ENCODE assay signal across 13 cellular contexts in genomic region chr11:122102426-122102825, GRCh38. TPM values are rescaled to one million over a fixed set of nuclear protein-coding genes. Genes with fewer than 3 reads are reported as not detected.
DNase-seq lines count a peak whose midpoint lies in the region; ATAC-seq and TF ChIP-seq lines count a peak whose summit lies in the region.
"Had no signal": no experiment of that assay in that cellular context is flagged by ENCODE, and none has a peak within 500 bp of the region (broad histone marks: within the 10 kb centered on the region; RNA-seq: fewer than 3 reads in every experiment).

No MANE protein-coding gene starts in this region.

- no peaks in the 10 kb centered on the region for H3K36me3 Mint-ChIP-seq in Caco-2 (ENCODE audit: insufficient read depth, unreplicated experiment)
- no peaks in the 10 kb centered on the region for H3K36me3 Mint-ChIP-seq in mesothelial cell of epicardium

- CTCF ChIA-PET in OCI-LY7 (lab: Charles Lee; ENCODE audit: unreplicated experiment): no interaction called here
- CTCF ChIA-PET in Caco-2 (lab: Charles Lee): no interaction called here

- H3K36me3 ChIP-seq in right atrium auricular region: no peaks in the 10 kb centered on the region
- no peaks in the 10 kb centered on the region for H3K36me3 ChIP-seq in esophagus (ENCODE audit: control insufficient read depth in 2 of 2, insufficient read depth in 2 of 2, low read length in 1 of 2)
- no peaks in the 10 kb centered on the region for H3K36me3 ChIP-seq in OCI-LY7 (ENCODE audit: insufficient read depth, low read length)
- no peaks in the 10 kb centered on the region for H3K36me3 ChIP-seq in Caco-2 (ENCODE audit: control insufficient read depth, insufficient read depth, low read length)
- H3K36me3 ChIP-seq: prostate gland had no signal

- H4K20me1 ChIP-seq in OCI-LY7 (ENCODE audit: insufficient read depth, low read length): no peaks in the 10 kb centered on the region

- H3K4me2 ChIP-seq in OCI-LY7 (ENCODE audit: low read length): no peak overlapping the region

- POLR2A ChIA-PET in OCI-LY7 (lab: Charles Lee) (no interaction called here), Caco-2 (lab: Charles Lee) (no interaction called here)

- H3K4me1 ChIP-seq in right atrium auricular region (peaks cover 0 to 14% of the 10 kb centered on the region in 2 donors), esophagus (ENCODE audit: control insufficient read depth in 2 of 2, insufficient read depth in 2 of 2, low read length in 1 of 2) (no peaks in the 10 kb centered on the region), OCI-LY7 (ENCODE audit: insufficient read depth, low read length, poor library complexity, severe bottlenecking) (no peaks in the 10 kb centered on the region), Caco-2 (no peaks in the 10 kb centered on the region)
- H3K4me1 ChIP-seq: prostate gland had no signal

- H3K4me3 Mint-ChIP-seq in Caco-2 (ENCODE audit: unreplicated experiment): no peak overlapping the region
- no peak overlapping the region for H3K4me3 Mint-ChIP-seq in mesothelial cell of epicardium
- H3K4me3 Mint-ChIP-seq: activated naive CD4-positive, alpha-beta T cell treated with anti-CD3 and anti-CD28 coated beads for 36 hours had no signal

- H3K4me3 ChIP-seq in right atrium auricular region (no peak overlapping the region), esophagus (ENCODE audit: low read depth in 1 of 2, low read length in 2 of 2) (no peak overlapping the region), OCI-LY7 (ENCODE audit: low read depth, low read length, poor library complexity, severe bottlenecking) (no peak overlapping the region), Caco-2 (ENCODE audit: low read depth, low read length) (no peak overlapping the region)

- 81 to 88% methylated on average over 4 of the region's 4 CpGs for WGBS in esophagus, 2 donors

- H3K9me3 Mint-ChIP-seq in Caco-2 (ENCODE audit: unreplicated experiment): no peaks in the 10 kb centered on the region
- H3K9me3 Mint-ChIP-seq in mesothelial cell of epicardium: no peaks in the 10 kb centered on the region
- H3K9me3 Mint-ChIP-seq: activated naive CD4-positive, alpha-beta T cell treated with anti-CD3 and anti-CD28 coated beads for 36 hours had no signal

- H3K4me1 Mint-ChIP-seq in Caco-2 (ENCODE audit: low read depth, unreplicated experiment) (no peaks in the 10 kb centered on the region), mesothelial cell of epicardium (peaks cover 12% of the 10 kb centered on the region)

- no peak for ATAC-seq in Right ventricle myocardium superior (ENCODE audit: poor library complexity)

- H3K27me3 Mint-ChIP-seq in Caco-2 (ENCODE audit: insufficient read depth, unreplicated experiment): peaks cover 33% of the 10 kb centered on the region
- no peaks in the 10 kb centered on the region for H3K27me3 Mint-ChIP-seq in mesothelial cell of epicardium (ENCODE audit: low read depth)

- H3K27me3 ChIP-seq in right atrium auricular region: peaks cover 0 to 3% of the 10 kb centered on the region in 2 donors
- peaks cover 0 to 2% of the 10 kb centered on the region in 2 donors for H3K27me3 ChIP-seq in esophagus (ENCODE audit: control insufficient read depth in 1 of 2, insufficient read depth in 2 of 2, low read length in 2 of 2)
- H3K27me3 ChIP-seq in Caco-2 (replicated peaks; ENCODE audit: control insufficient read depth, insufficient read depth, low read length): peaks cover 2% of the 10 kb centered on the region

- DNase-seq in right atrium auricular region (ENCODE audit: low spot score) (no peak), Right ventricle myocardium superior (no peak), retina (peak; percentile 22), medulla oblongata (ENCODE audit: extremely low spot score) (no peak), OCI-LY7 (ENCODE audit: low spot score) (no peak), Caco-2 (no peak), mesothelial cell of epicardium (ENCODE audit: low spot score in 2 of 2, unreplicated experiment in 2 of 2) (no peak)
- DNase-seq: activated naive CD4-positive, alpha-beta T cell treated with anti-CD3 and anti-CD28 coated beads for 36 hours; KG1; NCI-H526 treated with DMSO at 0.1 percent for 48 hours; SHP77 had no signal

- no peaks in the 10 kb centered on the region for H3K9me2 ChIP-seq in OCI-LY7 (ENCODE audit: insufficient read depth, low read length)

- no peaks in the 10 kb centered on the region for H3K79me2 ChIP-seq in OCI-LY7 (ENCODE audit: insufficient read depth, low read depth, low read length)

- no peak overlapping the region for H2AFZ ChIP-seq in OCI-LY7 (ENCODE audit: low read length)

- H3K27ac Mint-ChIP-seq in Caco-2 (ENCODE audit: unreplicated experiment) (no peak overlapping the region), mesothelial cell of epicardium (no peak overlapping the region)
- H3K27ac Mint-ChIP-seq: activated naive CD4-positive, alpha-beta T cell treated with anti-CD3 and anti-CD28 coated beads for 36 hours had no signal

- H3K27ac ChIP-seq in right atrium auricular region (peak overlapping the region; percentile 85 to 91), esophagus (ENCODE audit: low read depth in 2 of 2, low read length in 1 of 2) (peak overlapping the region; percentile 22 to 33), OCI-LY7 (ENCODE audit: low read depth, low read length, poor library complexity, severe bottlenecking) (no peak overlapping the region)

- BruUV-seq in OCI-LY7 (replicated peaks; lab: Mats Ljungman, UMichigan): no TSS peak
- no TSS peak for BruUV-seq in Caco-2 (replicated peaks; lab: Mats Ljungman, UMichigan)

- TF ChIP-seq CTCF in right atrium auricular region (IDR thresholded peaks at IDR 0.05) (no peak), OCI-LY7 (conservative IDR thresholded peaks at IDR 0.05; ENCODE audit: low read length) (no peak), Caco-2 (IDR thresholded peaks at IDR 0.05; ENCODE audit: insufficient read depth in 1 of 2, low read depth in 1 of 2, low read length in 1 of 2, severe bottlenecking in 1 of 2, unreplicated experiment in 1 of 2) (no peak), mesothelial cell of epicardium (IDR thresholded peaks at IDR 0.05; ENCODE audit: unreplicated experiment) (no peak)

- intact Hi-C loops in Right ventricle myocardium superior (cut with DNase I) (loop anchor here (10.0 kb wide), 1 partner anchor 402 kb away; no protein-coding TSS in a partner anchor), OCI-LY7 (cut with micrococcal nuclease; ENCODE audit: unreplicated experiment) (no loop called here), Caco-2 (cut with micrococcal nuclease; ENCODE audit: unreplicated experiment) (no loop called here)

- H3K9me3 ChIP-seq in right atrium auricular region: no peaks in the 10 kb centered on the region
- H3K9me3 ChIP-seq in esophagus (ENCODE audit: control insufficient read depth in 2 of 2, insufficient read depth in 1 of 2, low read depth in 1 of 2, low read length in 1 of 2): no peaks in the 10 kb centered on the region
- H3K9me3 ChIP-seq in OCI-LY7 (ENCODE audit: low read length): no peaks in the 10 kb centered on the region
- H3K9me3 ChIP-seq in Caco-2: no peaks in the 10 kb centered on the region
- H3K9me3 ChIP-seq: prostate gland had no signal

RNA-seq across cellular contexts. Expression of gene BLID, which starts 13.6 kb away (rescaled TPM):
- 1 to 10 TPM; 1.1 to 1.2 TPM for total RNA-seq in right atrium auricular region
- total RNA-seq in Right ventricle myocardium superior: 0.35 TPM
- polyA plus RNA-seq in esophagus: not detected
- total RNA-seq in OCI-LY7 (2014; rRNA removed; shearing (Covaris generic)): not detected in 2 replicates
- not detected in 2 replicates for total RNA-seq in OCI-LY7 (2022)
- total RNA-seq in Caco-2 (2022): not detected in 2 replicates
- total RNA-seq in mesothelial cell of epicardium: 1.0 to 1.4 TPM (median 1.2 TPM) in 3 replicates
- total RNA-seq: activated naive CD4-positive, alpha-beta T cell treated with anti-CD3 and anti-CD28 coated beads for 36 hours had no signal
